9 cellular contexts compared by ENCODE assay signal in the genomic region with DNA sequence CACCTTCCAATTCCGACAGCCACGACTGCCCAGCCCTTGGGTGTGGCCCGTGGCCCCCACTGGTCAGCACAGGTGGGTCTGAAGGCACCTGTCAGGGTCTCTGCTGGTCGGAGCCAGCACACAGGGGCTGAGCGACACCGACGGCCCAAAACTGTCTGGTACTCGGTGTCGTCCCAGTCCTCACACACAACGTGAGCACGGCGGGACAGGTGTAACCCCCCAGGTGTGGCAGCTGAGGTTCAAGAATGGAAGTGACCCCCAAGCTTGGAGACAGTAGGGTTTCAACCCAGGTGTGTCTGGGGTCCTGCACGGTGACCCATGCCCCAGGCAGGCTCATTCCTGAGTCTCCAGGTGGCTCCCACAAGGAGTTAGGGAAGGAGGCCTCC.
DNase-seq lines count a peak whose midpoint lies in the region; ATAC-seq lines count a peak whose summit lies in the region.
"Had no signal": no experiment of that assay in that cellular context is flagged by ENCODE, and none has a peak within 500 bp of the region (broad histone marks: within the 10 kb centered on the region; RNA-seq: fewer than 3 reads in every experiment).

No MANE protein-coding gene starts in this region.

- H3K4me3 ChIP-seq in iPS-18c (ENCODE audit: insufficient read depth, low read depth, low read length) = peak overlapping the region; percentile 63

- H3K4me1 Mint-ChIP-seq in T-helper 1 cell treated with Interleukin-12 subunit alpha and Interleukin-12 subunit beta and Interleukin-4 antibody, amounts not matched to agents 30 μg/mL and 1 μg/mL, for 36 hours (ENCODE audit: low read depth) = peaks cover 18% of the 10 kb centered on the region
- H3K4me1 Mint-ChIP-seq in activated naive CD8-positive, alpha-beta T cell (ENCODE audit: low read depth) = peaks cover 34% of the 10 kb centered on the region
- H3K4me1 Mint-ChIP-seq in stimulated activated naive CD8-positive, alpha-beta T cell treated with anti-CD3 and anti-CD28 coated beads, Interleukin-15, amount 100 ng/mL, for 72 hours = peaks cover 39% of the 10 kb centered on the region

- DNase-seq in T-helper 1 cell = no peak
- DNase-seq in stimulated activated naive CD8-positive, alpha-beta T cell treated with anti-CD3 and anti-CD28 coated beads, Interleukin-15, amount 100 ng/mL, for 72 hours = no peak
- DNase-seq in NCI-H2227 (lab: John Stamatoyannopoulos, UW; ENCODE audit: unreplicated experiment) = no peak
- DNase-seq: NCI-H2171 treated with DMSO at 0.1 percent for 48 hours had no signal

- H3K9me3 ChIP-seq in iPS-18c (ENCODE audit: control insufficient read depth, insufficient read depth, low read length) = peaks cover 2% of the 10 kb centered on the region

- ATAC-seq in stimulated activated naive CD8-positive, alpha-beta T cell treated with anti-CD3 and anti-CD28 coated beads, Interleukin-15, amount 100 ng/mL, for 72 hours = no peak
- ATAC-seq in GM21717 (IDR thresholded peaks at IDR 0.05; ENCODE audit: unreplicated experiment) = no peak
- no peak for ATAC-seq in HG03521 (IDR thresholded peaks at IDR 0.05; ENCODE audit: unreplicated experiment)

- no peak overlapping the region for H3K27ac Mint-ChIP-seq in T-helper 1 cell treated with Interleukin-12 subunit alpha and Interleukin-12 subunit beta and Interleukin-4 antibody, amounts not matched to agents 30 μg/mL and 1 μg/mL, for 36 hours
- H3K27ac Mint-ChIP-seq in activated naive CD8-positive, alpha-beta T cell = no peak overlapping the region
- H3K27ac Mint-ChIP-seq in stimulated activated naive CD8-positive, alpha-beta T cell treated with anti-CD3 and anti-CD28 coated beads, Interleukin-15, amount 100 ng/mL, for 72 hours = peak overlapping the region in 1 of 2 donors; percentile 6

- peaks cover 7% of the 10 kb centered on the region for H3K36me3 Mint-ChIP-seq in T-helper 1 cell treated with Interleukin-12 subunit alpha and Interleukin-12 subunit beta and Interleukin-4 antibody, amounts not matched to agents 30 μg/mL and 1 μg/mL, for 36 hours (ENCODE audit: low read depth)
- no peaks in the 10 kb centered on the region for H3K36me3 Mint-ChIP-seq in activated naive CD8-positive, alpha-beta T cell

- H3K4me3 Mint-ChIP-seq in T-helper 1 cell treated with Interleukin-12 subunit alpha and Interleukin-12 subunit beta and Interleukin-4 antibody, amounts not matched to agents 30 μg/mL and 1 μg/mL, for 36 hours = peak overlapping the region; percentile 77
- peak overlapping the region; percentile 79 for H3K4me3 Mint-ChIP-seq in activated naive CD8-positive, alpha-beta T cell
- peak overlapping the region; percentile 76 to 83 for H3K4me3 Mint-ChIP-seq in stimulated activated naive CD8-positive, alpha-beta T cell treated with anti-CD3 and anti-CD28 coated beads, Interleukin-15, amount 100 ng/mL, for 72 hours

- H3K9me3 Mint-ChIP-seq in T-helper 1 cell treated with Interleukin-12 subunit alpha and Interleukin-12 subunit beta and Interleukin-4 antibody, amounts not matched to agents 30 μg/mL and 1 μg/mL, for 36 hours = no peaks in the 10 kb centered on the region
- no peaks in the 10 kb centered on the region for H3K9me3 Mint-ChIP-seq in activated naive CD8-positive, alpha-beta T cell (ENCODE audit: low read depth)
- no peaks in the 10 kb centered on the region for H3K9me3 Mint-ChIP-seq in stimulated activated naive CD8-positive, alpha-beta T cell treated with anti-CD3 and anti-CD28 coated beads, Interleukin-15, amount 100 ng/mL, for 72 hours

- no peaks in the 10 kb centered on the region for H3K27me3 Mint-ChIP-seq in T-helper 1 cell treated with Interleukin-12 subunit alpha and Interleukin-12 subunit beta and Interleukin-4 antibody, amounts not matched to agents 30 μg/mL and 1 μg/mL, for 36 hours (ENCODE audit: low read depth)
- H3K27me3 Mint-ChIP-seq in activated naive CD8-positive, alpha-beta T cell = no peaks in the 10 kb centered on the region
- no peaks in the 10 kb centered on the region for H3K27me3 Mint-ChIP-seq in stimulated activated naive CD8-positive, alpha-beta T cell treated with anti-CD3 and anti-CD28 coated beads, Interleukin-15, amount 100 ng/mL, for 72 hours
